In the genomic region with DNA sequence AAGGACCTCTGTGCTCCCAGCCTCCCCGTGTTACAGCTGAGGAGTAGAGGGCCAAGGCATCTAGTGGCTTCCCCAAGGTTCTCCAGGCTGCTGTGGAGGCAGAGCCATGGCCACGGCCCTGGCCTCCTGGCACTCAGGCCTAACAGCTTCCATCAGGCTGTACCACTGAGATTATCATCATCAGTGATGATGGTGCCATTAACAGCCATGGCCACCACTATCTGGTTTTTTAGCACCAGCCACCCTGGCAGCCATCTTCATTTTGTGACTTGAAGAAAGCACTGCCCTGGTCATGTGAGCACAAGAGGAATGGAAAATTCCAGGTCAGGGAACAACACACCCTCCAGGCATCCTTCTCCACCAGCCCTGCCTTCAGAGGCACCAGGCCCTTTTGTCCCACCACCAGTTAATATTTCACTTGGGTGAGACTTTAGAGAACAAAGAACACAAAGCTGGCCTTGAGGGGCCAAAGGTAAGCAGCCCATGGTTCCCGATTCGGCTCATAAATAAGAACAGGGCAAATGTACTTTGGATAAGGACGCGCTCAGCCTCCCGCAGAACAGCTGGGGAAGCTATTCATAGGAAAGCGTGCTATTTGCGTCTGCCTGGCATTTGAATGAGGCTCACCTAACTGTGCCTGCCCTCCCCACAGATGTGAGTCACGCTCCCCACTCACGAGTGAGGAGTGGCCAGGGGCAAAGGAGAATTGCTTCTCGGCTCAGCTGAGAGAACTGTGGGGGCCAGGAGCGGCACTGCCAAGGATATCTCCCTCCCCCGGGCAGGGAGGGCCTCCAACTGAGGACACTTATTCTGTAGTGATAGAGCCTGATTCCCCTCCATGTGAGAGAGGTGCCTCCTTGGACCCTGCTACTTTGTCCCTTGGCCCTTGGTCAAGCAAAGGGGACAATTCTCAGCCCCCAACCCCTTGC, we compare ENCODE assay signal across 17 cellular contexts.
DNase-seq lines count a peak whose midpoint lies in the region; ATAC-seq and TF ChIP-seq lines count a peak whose summit lies in the region.
"Had no signal": no experiment of that assay in that cellular context is flagged by ENCODE, and none has a peak within 500 bp of the region (broad histone marks: within the 10 kb centered on the region; RNA-seq: fewer than 3 reads in every experiment).

No MANE protein-coding gene starts in this region.

- H3K27ac Mint-ChIP-seq in progenitor cell of endocrine pancreas (peak overlapping the region; percentile 95), T-cell (no peak overlapping the region)
- H3K27ac Mint-ChIP-seq: activated naive CD8-positive, alpha-beta T cell treated with anti-CD3 and anti-CD28 coated beads, Interleukin-2, amount 10 ng/mL, durations not matched to agents 7 days and 5 days had no signal

- H3K4me3 Mint-ChIP-seq in progenitor cell of endocrine pancreas (ENCODE audit: low read depth) (no peak overlapping the region), T-cell (no peak overlapping the region)
- H3K4me3 Mint-ChIP-seq: activated naive CD8-positive, alpha-beta T cell treated with anti-CD3 and anti-CD28 coated beads, Interleukin-2, amount 10 ng/mL, durations not matched to agents 7 days and 5 days; activated T-cell treated with anti-CD3 and anti-CD28 coated beads, Interleukin-2, amount 50 U/mL, for 4 hours had no signal

- peak overlapping the region; percentile 13 for H3K27ac ChIP-seq in cingulate gyrus (ENCODE audit: low read depth, low read length)
- H3K27ac ChIP-seq: epithelial cell of prostate, RWPE1 had no signal

- CTCF ChIA-PET in T-cell (lab: Charles Lee), result no interaction called here

- H3K9me3 Mint-ChIP-seq in progenitor cell of endocrine pancreas (ENCODE audit: low read depth) (peaks cover 4% of the 10 kb centered on the region), T-cell (no peaks in the 10 kb centered on the region)
- H3K9me3 Mint-ChIP-seq: activated naive CD8-positive, alpha-beta T cell treated with anti-CD3 and anti-CD28 coated beads, Interleukin-2, amount 10 ng/mL, durations not matched to agents 7 days and 5 days; activated T-cell treated with anti-CD3 and anti-CD28 coated beads, Interleukin-2, amount 50 U/mL, for 4 hours had no signal

- no peak for ATAC-seq in T-cell (replicated peaks in 1 of 4)
- ATAC-seq: activated T-cell treated with anti-CD3 and anti-CD28 coated beads, Interleukin-2, amount 50 U/mL, for 4 hours had no signal

- H3K27me3 Mint-ChIP-seq in progenitor cell of endocrine pancreas, result no peaks in the 10 kb centered on the region
- H3K27me3 Mint-ChIP-seq in T-cell, result peaks cover 0 to 5% of the 10 kb centered on the region in 2 donors

- H3K4me1 Mint-ChIP-seq in progenitor cell of endocrine pancreas (ENCODE audit: low read depth), result peaks cover 45% of the 10 kb centered on the region
- H3K4me1 Mint-ChIP-seq in T-cell, result no peaks in the 10 kb centered on the region
- H3K4me1 Mint-ChIP-seq: activated naive CD8-positive, alpha-beta T cell treated with anti-CD3 and anti-CD28 coated beads, Interleukin-2, amount 10 ng/mL, durations not matched to agents 7 days and 5 days had no signal

- POLR2A ChIA-PET in T-cell (lab: Charles Lee), result no interaction called here

- DNase-seq in DMS79 (lab: John Stamatoyannopoulos, UW), result peak; percentile 59
- peak; percentile 87 for DNase-seq in kidney tubule cell (ENCODE audit: low spot score)
- no peak for DNase-seq in progenitor cell of endocrine pancreas (ENCODE audit: low spot score, unreplicated experiment)
- no peak for DNase-seq in GF-D8 (lab: John Stamatoyannopoulos, UW)
- no peak for DNase-seq in COR-L47 (lab: John Stamatoyannopoulos, UW)
- DNase-seq in T-cell, result no peak
- DNase-seq in NCI-H69 (lab: John Stamatoyannopoulos, UW), result no peak
- DNase-seq: activated naive CD8-positive, alpha-beta T cell treated with anti-CD3 and anti-CD28 coated beads, Interleukin-2, amount 10 ng/mL, durations not matched to agents 7 days and 5 days; activated T-cell treated with anti-CD3 and anti-CD28 coated beads, Interleukin-2, amount 50 U/mL, for 4 hours; H7; Kasumi-1; NCI-H146; NCI-H774; T-helper 2 cell had no signal

- H3K36me3 Mint-ChIP-seq in progenitor cell of endocrine pancreas (ENCODE audit: insufficient read depth) (no peaks in the 10 kb centered on the region), T-cell (no peaks in the 10 kb centered on the region)
- H3K36me3 Mint-ChIP-seq: activated naive CD8-positive, alpha-beta T cell treated with anti-CD3 and anti-CD28 coated beads, Interleukin-2, amount 10 ng/mL, durations not matched to agents 7 days and 5 days had no signal

- TF ChIP-seq CTCF in progenitor cell of endocrine pancreas (IDR thresholded peaks at IDR 0.05; ENCODE audit: unreplicated experiment), result no peak

Comparison
In these comparisons a context has a peak if more than half of its experiments do, and no peak if none do; other contexts are left out.
1. DNase-seq: peak in DMS79 (single experiment) and kidney tubule cell (single experiment); none in progenitor cell of endocrine pancreas (single experiment), GF-D8 (single experiment), COR-L47 (single experiment), T-cell (0 of 34) and NCI-H69 (single experiment).